Comparison of ENCODE assay signal across 1 cellular context in genomic region chr15:51576911-51577500, GRCh38.
TF ChIP-seq lines count a peak whose summit lies in the region.

No MANE protein-coding gene starts in this region.

TF ChIP-seq in K562, 482 proteins besides CTCF, POLR2A, EP300 and RAD21 (continued from another document and continues in another):
- peak; percentile 88 for TF ChIP-seq PKNOX1 (IDR thresholded peaks at IDR 0.05)
- no peak for TF ChIP-seq BCL6 (CRISPR knock-in tag; IDR thresholded peaks at IDR 0.05)
- TF ChIP-seq DACH1 (IDR thresholded peaks at IDR 0.05; ENCODE audit: partially characterized antibody), result no peak
- TF ChIP-seq YY1 (IDR thresholded peaks at IDR 0.05; ENCODE audit: borderline replicate concordance in 1 of 3, control insufficient read depth in 1 of 3, extremely low read depth in 1 of 3, insufficient read depth in 3 of 3, insufficient read length in 1 of 3, insufficient replicate concordance in 2 of 3, low read depth in 1 of 3, low read length in 2 of 3), result no peak
- TF ChIP-seq EP400 (IDR thresholded peaks at IDR 0.05), result peak; percentile 56
- no peak for TF ChIP-seq ZNF232 (CRISPR knock-in tag; IDR thresholded peaks at IDR 0.05)
- TF ChIP-seq NR2C1 (IDR thresholded peaks at IDR 0.05), result peak; percentile 57
- TF ChIP-seq NR2C1 (tag; IDR thresholded peaks at IDR 0.05), result peak; percentile 74
- TF ChIP-seq, protein P1, sequence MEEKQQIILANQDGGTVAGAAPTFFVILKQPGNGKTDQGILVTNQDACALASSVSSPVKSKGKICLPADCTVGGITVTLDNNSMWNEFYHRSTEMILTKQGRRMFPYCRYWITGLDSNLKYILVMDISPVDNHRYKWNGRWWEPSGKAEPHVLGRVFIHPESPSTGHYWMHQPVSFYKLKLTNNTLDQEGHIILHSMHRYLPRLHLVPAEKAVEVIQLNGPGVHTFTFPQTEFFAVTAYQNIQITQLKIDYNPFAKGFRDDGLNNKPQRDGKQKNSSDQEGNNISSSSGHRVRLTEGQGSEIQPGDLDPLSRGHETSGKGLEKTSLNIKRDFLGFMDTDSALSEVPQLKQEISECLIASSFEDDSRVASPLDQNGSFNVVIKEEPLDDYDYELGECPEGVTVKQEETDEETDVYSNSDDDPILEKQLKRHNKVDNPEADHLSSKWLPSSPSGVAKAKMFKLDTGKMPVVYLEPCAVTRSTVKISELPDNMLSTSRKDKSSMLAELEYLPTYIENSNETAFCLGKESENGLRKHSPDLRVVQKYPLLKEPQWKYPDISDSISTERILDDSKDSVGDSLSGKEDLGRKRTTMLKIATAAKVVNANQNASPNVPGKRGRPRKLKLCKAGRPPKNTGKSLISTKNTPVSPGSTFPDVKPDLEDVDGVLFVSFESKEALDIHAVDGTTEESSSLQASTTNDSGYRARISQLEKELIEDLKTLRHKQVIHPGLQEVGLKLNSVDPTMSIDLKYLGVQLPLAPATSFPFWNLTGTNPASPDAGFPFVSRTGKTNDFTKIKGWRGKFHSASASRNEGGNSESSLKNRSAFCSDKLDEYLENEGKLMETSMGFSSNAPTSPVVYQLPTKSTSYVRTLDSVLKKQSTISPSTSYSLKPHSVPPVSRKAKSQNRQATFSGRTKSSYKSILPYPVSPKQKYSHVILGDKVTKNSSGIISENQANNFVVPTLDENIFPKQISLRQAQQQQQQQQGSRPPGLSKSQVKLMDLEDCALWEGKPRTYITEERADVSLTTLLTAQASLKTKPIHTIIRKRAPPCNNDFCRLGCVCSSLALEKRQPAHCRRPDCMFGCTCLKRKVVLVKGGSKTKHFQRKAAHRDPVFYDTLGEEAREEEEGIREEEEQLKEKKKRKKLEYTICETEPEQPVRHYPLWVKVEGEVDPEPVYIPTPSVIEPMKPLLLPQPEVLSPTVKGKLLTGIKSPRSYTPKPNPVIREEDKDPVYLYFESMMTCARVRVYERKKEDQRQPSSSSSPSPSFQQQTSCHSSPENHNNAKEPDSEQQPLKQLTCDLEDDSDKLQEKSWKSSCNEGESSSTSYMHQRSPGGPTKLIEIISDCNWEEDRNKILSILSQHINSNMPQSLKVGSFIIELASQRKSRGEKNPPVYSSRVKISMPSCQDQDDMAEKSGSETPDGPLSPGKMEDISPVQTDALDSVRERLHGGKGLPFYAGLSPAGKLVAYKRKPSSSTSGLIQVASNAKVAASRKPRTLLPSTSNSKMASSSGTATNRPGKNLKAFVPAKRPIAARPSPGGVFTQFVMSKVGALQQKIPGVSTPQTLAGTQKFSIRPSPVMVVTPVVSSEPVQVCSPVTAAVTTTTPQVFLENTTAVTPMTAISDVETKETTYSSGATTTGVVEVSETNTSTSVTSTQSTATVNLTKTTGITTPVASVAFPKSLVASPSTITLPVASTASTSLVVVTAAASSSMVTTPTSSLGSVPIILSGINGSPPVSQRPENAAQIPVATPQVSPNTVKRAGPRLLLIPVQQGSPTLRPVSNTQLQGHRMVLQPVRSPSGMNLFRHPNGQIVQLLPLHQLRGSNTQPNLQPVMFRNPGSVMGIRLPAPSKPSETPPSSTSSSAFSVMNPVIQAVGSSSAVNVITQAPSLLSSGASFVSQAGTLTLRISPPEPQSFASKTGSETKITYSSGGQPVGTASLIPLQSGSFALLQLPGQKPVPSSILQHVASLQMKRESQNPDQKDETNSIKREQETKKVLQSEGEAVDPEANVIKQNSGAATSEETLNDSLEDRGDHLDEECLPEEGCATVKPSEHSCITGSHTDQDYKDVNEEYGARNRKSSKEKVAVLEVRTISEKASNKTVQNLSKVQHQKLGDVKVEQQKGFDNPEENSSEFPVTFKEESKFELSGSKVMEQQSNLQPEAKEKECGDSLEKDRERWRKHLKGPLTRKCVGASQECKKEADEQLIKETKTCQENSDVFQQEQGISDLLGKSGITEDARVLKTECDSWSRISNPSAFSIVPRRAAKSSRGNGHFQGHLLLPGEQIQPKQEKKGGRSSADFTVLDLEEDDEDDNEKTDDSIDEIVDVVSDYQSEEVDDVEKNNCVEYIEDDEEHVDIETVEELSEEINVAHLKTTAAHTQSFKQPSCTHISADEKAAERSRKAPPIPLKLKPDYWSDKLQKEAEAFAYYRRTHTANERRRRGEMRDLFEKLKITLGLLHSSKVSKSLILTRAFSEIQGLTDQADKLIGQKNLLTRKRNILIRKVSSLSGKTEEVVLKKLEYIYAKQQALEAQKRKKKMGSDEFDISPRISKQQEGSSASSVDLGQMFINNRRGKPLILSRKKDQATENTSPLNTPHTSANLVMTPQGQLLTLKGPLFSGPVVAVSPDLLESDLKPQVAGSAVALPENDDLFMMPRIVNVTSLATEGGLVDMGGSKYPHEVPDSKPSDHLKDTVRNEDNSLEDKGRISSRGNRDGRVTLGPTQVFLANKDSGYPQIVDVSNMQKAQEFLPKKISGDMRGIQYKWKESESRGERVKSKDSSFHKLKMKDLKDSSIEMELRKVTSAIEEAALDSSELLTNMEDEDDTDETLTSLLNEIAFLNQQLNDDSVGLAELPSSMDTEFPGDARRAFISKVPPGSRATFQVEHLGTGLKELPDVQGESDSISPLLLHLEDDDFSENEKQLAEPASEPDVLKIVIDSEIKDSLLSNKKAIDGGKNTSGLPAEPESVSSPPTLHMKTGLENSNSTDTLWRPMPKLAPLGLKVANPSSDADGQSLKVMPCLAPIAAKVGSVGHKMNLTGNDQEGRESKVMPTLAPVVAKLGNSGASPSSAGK (IDR thresholded peaks at IDR 0.05), result 0 out of 2 replicates have a peak, but pooled peaks have one; percentile 27
- TF ChIP-seq REST (CRISPR knock-in tag; IDR thresholded peaks at IDR 0.05; ENCODE audit: low read depth), result no peak
- TF ChIP-seq ZC3H11A (IDR thresholded peaks at IDR 0.05; ENCODE audit: low read depth, low read length), result no peak
- no peak for TF ChIP-seq ZBTB34 (CRISPR knock-in tag; IDR thresholded peaks at IDR 0.05)
- TF ChIP-seq TCF7L2 (IDR thresholded peaks at IDR 0.05; ENCODE audit: low read depth, low read length), result no peak
- TF ChIP-seq TEAD1 (CRISPR knock-in tag; IDR thresholded peaks at IDR 0.05), result peak in 1 of 2 experiments; percentile 31; a peak in 1 of 4 replicates
- TF ChIP-seq, protein P2, sequence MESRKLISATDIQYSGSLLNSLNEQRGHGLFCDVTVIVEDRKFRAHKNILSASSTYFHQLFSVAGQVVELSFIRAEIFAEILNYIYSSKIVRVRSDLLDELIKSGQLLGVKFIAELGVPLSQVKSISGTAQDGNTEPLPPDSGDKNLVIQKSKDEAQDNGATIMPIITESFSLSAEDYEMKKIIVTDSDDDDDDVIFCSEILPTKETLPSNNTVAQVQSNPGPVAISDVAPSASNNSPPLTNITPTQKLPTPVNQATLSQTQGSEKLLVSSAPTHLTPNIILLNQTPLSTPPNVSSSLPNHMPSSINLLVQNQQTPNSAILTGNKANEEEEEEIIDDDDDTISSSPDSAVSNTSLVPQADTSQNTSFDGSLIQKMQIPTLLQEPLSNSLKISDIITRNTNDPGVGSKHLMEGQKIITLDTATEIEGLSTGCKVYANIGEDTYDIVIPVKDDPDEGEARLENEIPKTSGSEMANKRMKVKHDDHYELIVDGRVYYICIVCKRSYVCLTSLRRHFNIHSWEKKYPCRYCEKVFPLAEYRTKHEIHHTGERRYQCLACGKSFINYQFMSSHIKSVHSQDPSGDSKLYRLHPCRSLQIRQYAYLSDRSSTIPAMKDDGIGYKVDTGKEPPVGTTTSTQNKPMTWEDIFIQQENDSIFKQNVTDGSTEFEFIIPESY (CRISPR knock-in tag; IDR thresholded peaks at IDR 0.05), result no peak
- TF ChIP-seq GABPA (tag; conservative IDR thresholded peaks at IDR 0.05; ENCODE audit: low read depth), result peak; percentile 23; the same call in 1 of the 2 replicates
- TF ChIP-seq CSDE1 (IDR thresholded peaks at IDR 0.05), result 0 out of 4 replicates have a peak, but pooled peaks of 1 of the 2 experiments have one; percentile 21
- no peak for TF ChIP-seq ZNF445 (CRISPR knock-in tag; IDR thresholded peaks at IDR 0.05; ENCODE audit: low read depth)
- TF ChIP-seq, protein P3, sequence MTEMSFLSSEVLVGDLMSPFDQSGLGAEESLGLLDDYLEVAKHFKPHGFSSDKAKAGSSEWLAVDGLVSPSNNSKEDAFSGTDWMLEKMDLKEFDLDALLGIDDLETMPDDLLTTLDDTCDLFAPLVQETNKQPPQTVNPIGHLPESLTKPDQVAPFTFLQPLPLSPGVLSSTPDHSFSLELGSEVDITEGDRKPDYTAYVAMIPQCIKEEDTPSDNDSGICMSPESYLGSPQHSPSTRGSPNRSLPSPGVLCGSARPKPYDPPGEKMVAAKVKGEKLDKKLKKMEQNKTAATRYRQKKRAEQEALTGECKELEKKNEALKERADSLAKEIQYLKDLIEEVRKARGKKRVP (CRISPR knock-in tag; IDR thresholded peaks at IDR 0.05), result peak; percentile 65; the same call in 1 of the 2 replicates
- TF ChIP-seq MYC (IDR thresholded peaks at IDR 0.05; ENCODE audit: low read depth, low read length), result 0 out of 2 replicates have a peak, but pooled peaks have one; percentile 4
- TF ChIP-seq MYC (CRISPR knock-in tag; IDR thresholded peaks at IDR 0.05; ENCODE audit: borderline replicate concordance, low read depth), result no peak
- peak; percentile 31; the same call in 1 of the 2 replicates for TF ChIP-seq GATAD2B (IDR thresholded peaks at IDR 0.05; ENCODE audit: borderline replicate concordance)
- 0 out of 2 replicates have a peak, but pooled peaks have one; percentile 17 for TF ChIP-seq ZEB2 (IDR thresholded peaks at IDR 0.05)
- no peak for TF ChIP-seq ZKSCAN3 (CRISPR knock-in tag; IDR thresholded peaks at IDR 0.05)
- no peak for TF ChIP-seq CBX1 (IDR thresholded peaks at IDR 0.05; ENCODE audit: low read depth)
- no peak for TF ChIP-seq EHMT2 (IDR thresholded peaks at IDR 0.05)
- TF ChIP-seq XRCC4 (IDR thresholded peaks at IDR 0.05; ENCODE audit: extremely low read depth, insufficient read depth, insufficient read length), result no peak
- peak; percentile 88 for TF ChIP-seq CEBPG (CRISPR knock-in tag; IDR thresholded peaks at IDR 0.05)
- peak; percentile 98 to 99 for TF ChIP-seq CEBPG (tag; conservative IDR thresholded peaks at IDR 0.05 in 1 of 2, IDR thresholded peaks at IDR 0.05 in 1 of 2)
- TF ChIP-seq KLF10 (CRISPR knock-in tag; IDR thresholded peaks at IDR 0.05), result no peak
- TF ChIP-seq TRIM24 (IDR thresholded peaks at IDR 0.05), result peak; percentile 79 to 83; a peak in 2 of 4 replicates
- TF ChIP-seq PBX2 (CRISPR knock-in tag; IDR thresholded peaks at IDR 0.05; ENCODE audit: low read depth), result no peak
- TF ChIP-seq PBX2 (tag; conservative IDR thresholded peaks at IDR 0.05; ENCODE audit: low read depth), result peak; percentile 81
- TF ChIP-seq LCOR (CRISPR knock-in tag; IDR thresholded peaks at IDR 0.05), result no peak
- no peak for TF ChIP-seq NR4A1 (CRISPR knock-in tag; IDR thresholded peaks at IDR 0.05)
- TF ChIP-seq NR4A1 (tag; IDR thresholded peaks at IDR 0.05), result no peak
- TF ChIP-seq GABPB1 (CRISPR knock-in tag; IDR thresholded peaks at IDR 0.05), result no peak
- no peak for TF ChIP-seq ZKSCAN8 (CRISPR knock-in tag; IDR thresholded peaks at IDR 0.05)
- no peak for TF ChIP-seq HDAC2 (IDR thresholded peaks at IDR 0.05)
- TF ChIP-seq ARID1B (IDR thresholded peaks at IDR 0.05), result peak; percentile 50
